Comparison of ENCODE assay signal across 9 cellular contexts in genomic region chr2:237752761-237753165, GRCh38. TPM values are rescaled to one million over a fixed set of nuclear protein-coding genes. Genes with fewer than 3 reads are reported as not detected.
DNase-seq lines count a peak whose midpoint lies in the region; ATAC-seq and TF ChIP-seq lines count a peak whose summit lies in the region.
"Had no signal": no experiment of that assay in that cellular context is flagged by ENCODE, and none has a peak within 500 bp of the region (broad histone marks: within the 10 kb centered on the region; RNA-seq: fewer than 3 reads in every experiment).

No MANE protein-coding gene starts in this region.

- H3K4me1 ChIP-seq in breast epithelium, result no peaks in the 10 kb centered on the region

- no peak for TF ChIP-seq POLR2A in breast epithelium (IDR thresholded peaks at IDR 0.05)

- TF ChIP-seq CTCF in RWPE1 (conservative IDR thresholded peaks at IDR 0.05; ENCODE audit: low read depth) (no peak), breast epithelium (IDR thresholded peaks at IDR 0.05) (no peak)

- H3K9me3 ChIP-seq in breast epithelium, result no peaks in the 10 kb centered on the region

- POLR2A ChIA-PET in RWPE1 (lab: Yijun Ruan, JAX; ENCODE audit: low non-redundant PET), result no interaction called here

- H3K9me3 Mint-ChIP-seq in activated T-cell treated with anti-CD3 and anti-CD28 coated beads, Interleukin-2, amount 50 U/mL, for 24 hours, result no peaks in the 10 kb centered on the region

- no peaks in the 10 kb centered on the region for H3K36me3 ChIP-seq in breast epithelium

- H3K27me3 ChIP-seq in breast epithelium, result no peaks in the 10 kb centered on the region

- H3K4me3 ChIP-seq in breast epithelium, result no peak overlapping the region

- H3K4me3 Mint-ChIP-seq in activated T-cell treated with anti-CD3 and anti-CD28 coated beads, Interleukin-2, amount 50 U/mL, for 24 hours, result no peak overlapping the region

- H3K27ac Mint-ChIP-seq in activated T-cell treated with anti-CD3 and anti-CD28 coated beads, Interleukin-2, amount 50 U/mL, for 24 hours, result peak overlapping the region; percentile 81

- peaks cover 29% of the 10 kb centered on the region for H3K4me1 Mint-ChIP-seq in activated T-cell treated with anti-CD3 and anti-CD28 coated beads, Interleukin-2, amount 50 U/mL, for 24 hours (ENCODE audit: low read depth)

- DNase-seq in activated T-cell treated with anti-CD3 and anti-CD28 coated beads, Interleukin-2, amount 50 U/mL, for 24 hours, result peak; percentile 52
- no peak for DNase-seq in activated T-cell treated with anti-CD3 and anti-CD28 coated beads, Interleukin-2, amount 50 U/mL, for 1 hour
- no peak for DNase-seq in RWPE1 (ENCODE audit: low spot score)
- peak; percentile 17 to 23 for DNase-seq in stimulated activated CD8-positive, alpha-beta memory T cell treated with anti-CD3 and anti-CD28 coated beads, Interleukin-7, amount 100 ng/mL, for 4 hours (ENCODE audit: low read depth in 2 of 2)
- DNase-seq in GDM1 (lab: John Stamatoyannopoulos, UW), result no peak
- no peak for DNase-seq in breast epithelium (ENCODE audit: low spot score in 2 of 2)
- DNase-seq in D341Med (ENCODE audit: low spot score), result no peak

- ATAC-seq in HG02642 (IDR thresholded peaks at IDR 0.05; ENCODE audit: poor library complexity, unreplicated experiment), result peak; percentile 98

- intact Hi-C loops in breast epithelium (cut with DNase I; ENCODE audit: low total_unique reads), result no loop called here

- H3K36me3 Mint-ChIP-seq in activated T-cell treated with anti-CD3 and anti-CD28 coated beads, Interleukin-2, amount 50 U/mL, for 24 hours (ENCODE audit: low read depth), result peaks cover 96% of the 10 kb centered on the region

- CTCF ChIA-PET in RWPE1 (lab: Yijun Ruan, JAX), result interaction anchor here (0.6 kb wide), 1 partner anchor 150 kb away, joined by 5 read pairs; no protein-coding TSS in a partner anchor

- no peaks in the 10 kb centered on the region for H3K27me3 Mint-ChIP-seq in activated T-cell treated with anti-CD3 and anti-CD28 coated beads, Interleukin-2, amount 50 U/mL, for 24 hours

- peak overlapping the region; percentile 14; the same call in 1 of the 2 replicates for H3K27ac ChIP-seq in RWPE1
- H3K27ac ChIP-seq in breast epithelium, result no peak overlapping the region
- H3K27ac ChIP-seq: epithelial cell of prostate had no signal

RNA-seq across cellular contexts. Expression of gene RBM44, which starts 45.8 kb away (rescaled TPM):
- 1 to 10 TPM; 1.4 to 2.5 (median 2.0) TPM for total RNA-seq in breast epithelium

Comparison
In these comparisons a context has a peak if more than half of its experiments do, and no peak if none do; other contexts are left out.
1. DNase-seq: peak in activated T-cell treated with anti-CD3 and anti-CD28 coated beads, Interleukin-2, amount 50 U/mL, for 24 hours (single experiment) and stimulated activated CD8-positive, alpha-beta memory T cell treated with anti-CD3 and anti-CD28 coated beads, Interleukin-7, amount 100 ng/mL, for 4 hours (2 of 2); none in activated T-cell treated with anti-CD3 and anti-CD28 coated beads, Interleukin-2, amount 50 U/mL, for 1 hour (single experiment), RWPE1 (single experiment), GDM1 (single experiment), breast epithelium (0 of 2) and D341Med (single experiment).